ENCODE assay signal across 8 cellular contexts in the genomic region with DNA sequence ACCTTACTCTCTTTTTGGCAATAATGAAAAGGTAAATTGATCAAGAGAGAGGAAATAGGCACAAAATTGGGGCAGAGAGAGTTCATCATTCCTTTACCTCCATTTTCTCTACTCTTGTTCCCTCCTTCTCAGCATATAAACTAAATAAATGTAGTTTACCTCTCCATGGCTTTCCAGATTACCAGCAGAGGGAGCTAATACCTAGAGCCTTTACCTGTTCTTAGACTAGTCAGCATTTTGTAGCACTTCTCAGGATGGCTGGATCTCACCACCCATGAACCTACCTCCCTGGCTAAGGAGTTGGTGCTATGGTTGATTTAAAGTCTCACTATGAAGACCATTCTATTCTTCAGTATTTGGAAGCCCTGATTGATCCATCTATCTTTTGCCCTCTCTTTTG. TPM values are rescaled to one million over a fixed set of nuclear protein-coding genes. Genes with fewer than 3 reads are reported as not detected.
DNase-seq lines count a peak whose midpoint lies in the region; ATAC-seq and TF ChIP-seq lines count a peak whose summit lies in the region.

No MANE protein-coding gene starts in this region.

- no peak for DNase-seq in stimulated activated naive CD8-positive, alpha-beta T cell treated with anti-CD3 and anti-CD28 coated beads, Interleukin-15, amount 100 ng/mL, for 72 hours
- no peak for DNase-seq in stimulated activated naive CD8-positive, alpha-beta T cell treated with anti-CD3 and anti-CD28 coated beads, Interleukin-15, Interleukin-2, amounts not matched to agents 100 U/mL and 50 U/mL, for 24 hours
- DNase-seq in LNCaP clone FGC (ENCODE audit: low read depth) (no peak), SK-N-SH (peak; percentile 36), fibroblast of villous mesenchyme (ENCODE audit: low read depth) (no peak), tibial artery (no peak), aorta (no peak), Ammon's horn (ENCODE audit: low spot score) (no peak)

- no peak overlapping the region for H3K27ac ChIP-seq in SK-N-SH (ENCODE audit: low read depth in 2 of 2, low read length in 1 of 2)
- H3K27ac ChIP-seq in tibial artery: no peak overlapping the region
- H3K27ac ChIP-seq in aorta (ENCODE audit: low read depth in 1 of 2, low read length in 2 of 2): no peak overlapping the region

- H3K36me3 ChIP-seq in SK-N-SH (replicated peaks in 1 of 2; ENCODE audit: control insufficient read depth in 1 of 2, insufficient read depth in 2 of 2, low read length in 1 of 2) (peaks cover 62 to 72% of the 10 kb centered on the region in 2 experiments), tibial artery (peaks cover 0 to 64% (median 19%) of the 10 kb centered on the region in 3 donors), aorta (ENCODE audit: control insufficient read depth in 1 of 2, insufficient read depth in 2 of 2, low read length in 1 of 2) (peaks cover 0 to 4% of the 10 kb centered on the region in 2 donors)

- no peaks in the 10 kb centered on the region for H4K20me1 ChIP-seq in SK-N-SH (ENCODE audit: insufficient read depth)

- H3K9ac ChIP-seq in SK-N-SH: no peak overlapping the region

- intact Hi-C loops in tibial artery (cut with DNase I; ENCODE audit: low total_unique reads) (loop anchor here (2.0 to 5.0 kb wide), 2 partner anchors 52 to 281 kb away; no protein-coding TSS in a partner anchor), aorta (cut with DNase I) (no loop called here)

- H3K4me3 ChIP-seq in LNCaP clone FGC (ENCODE audit: low read depth, low read length) (no peak overlapping the region), SK-N-SH (ENCODE audit: low read depth in 2 of 2, low read length in 1 of 2) (no peak overlapping the region), fibroblast of villous mesenchyme (ENCODE audit: low read depth, low read length) (no peak overlapping the region), tibial artery (no peak overlapping the region), aorta (ENCODE audit: low read length in 2 of 2) (no peak overlapping the region)

- TF ChIP-seq CTCF in LNCaP clone FGC (IDR thresholded peaks at IDR 0.05; ENCODE audit: control insufficient read depth, extremely low read depth, insufficient read depth): peak; percentile 45
- TF ChIP-seq CTCF in SK-N-SH (IDR thresholded peaks at IDR 0.05): peak; percentile 71
- TF ChIP-seq CTCF in fibroblast of villous mesenchyme (IDR thresholded peaks at IDR 0.05; ENCODE audit: insufficient read depth, low read depth, low read length): peak; percentile 51
- peak; percentile 51 to 57 for TF ChIP-seq CTCF in tibial artery (IDR thresholded peaks at IDR 0.05)

- peaks cover 24% of the 10 kb centered on the region for H3K4me1 Mint-ChIP-seq in stimulated activated naive CD8-positive, alpha-beta T cell treated with anti-CD3 and anti-CD28 coated beads, Interleukin-15, amount 100 ng/mL, for 72 hours

- POLR2A ChIA-PET in SK-N-SH (lab: Yijun Ruan, JAX): no interaction called here

- H3K27ac Mint-ChIP-seq in stimulated activated naive CD8-positive, alpha-beta T cell treated with anti-CD3 and anti-CD28 coated beads, Interleukin-15, amount 100 ng/mL, for 72 hours: peak overlapping the region in 1 of 2 donors; percentile 82

- ATAC-seq in stimulated activated naive CD8-positive, alpha-beta T cell treated with anti-CD3 and anti-CD28 coated beads, Interleukin-15, amount 100 ng/mL, for 72 hours: peak; percentile 56
- no peak for ATAC-seq in stimulated activated naive CD8-positive, alpha-beta T cell treated with anti-CD3 and anti-CD28 coated beads, Interleukin-15, Interleukin-2, amounts not matched to agents 100 U/mL and 50 U/mL, for 24 hours
- no peak for ATAC-seq in aorta (ENCODE audit: low FRiP score)

- no peaks in the 10 kb centered on the region for H3K9me3 Mint-ChIP-seq in stimulated activated naive CD8-positive, alpha-beta T cell treated with anti-CD3 and anti-CD28 coated beads, Interleukin-15, amount 100 ng/mL, for 72 hours

- H3K79me2 ChIP-seq in SK-N-SH (ENCODE audit: insufficient read depth): no peaks in the 10 kb centered on the region

- H3F3A ChIP-seq in SK-N-SH (replicated peaks; ENCODE audit: insufficient read depth): peaks cover 2% of the 10 kb centered on the region

- H3K4me1 ChIP-seq in SK-N-SH (ENCODE audit: control insufficient read depth in 1 of 2, insufficient read depth in 2 of 2, low read depth in 1 of 2, low read length in 1 of 2) (no peaks in the 10 kb centered on the region), tibial artery (no peaks in the 10 kb centered on the region), aorta (ENCODE audit: control insufficient read depth in 1 of 2, insufficient read depth in 2 of 2, low read length in 2 of 2) (no peaks in the 10 kb centered on the region)

- H3K4me3 Mint-ChIP-seq in stimulated activated naive CD8-positive, alpha-beta T cell treated with anti-CD3 and anti-CD28 coated beads, Interleukin-15, amount 100 ng/mL, for 72 hours: no peak overlapping the region

- no peak overlapping the region for H2AFZ ChIP-seq in SK-N-SH (ENCODE audit: low read depth)

- peak; percentile 60 for TF ChIP-seq RAD21 in SK-N-SH (IDR thresholded peaks at IDR 0.05; ENCODE audit: low read length)

- no peaks in the 10 kb centered on the region for H3K9me2 ChIP-seq in SK-N-SH

- no peak overlapping the region for H3K4me2 ChIP-seq in SK-N-SH

- no peak for TF ChIP-seq EP300 in SK-N-SH (IDR thresholded peaks at IDR 0.05; ENCODE audit: borderline replicate concordance in 1 of 2, low read depth in 1 of 2, low read length in 1 of 2)

- H3K9me3 ChIP-seq in SK-N-SH (no peaks in the 10 kb centered on the region), tibial artery (no peaks in the 10 kb centered on the region), aorta (ENCODE audit: control insufficient read depth, low read length) (no peaks in the 10 kb centered on the region)

- H3K27me3 ChIP-seq in SK-N-SH (ENCODE audit: insufficient read depth): no peaks in the 10 kb centered on the region
- H3K27me3 ChIP-seq in tibial artery: no peaks in the 10 kb centered on the region
- no peaks in the 10 kb centered on the region for H3K27me3 ChIP-seq in aorta (ENCODE audit: control insufficient read depth in 1 of 2, insufficient read depth in 2 of 2, low read length in 1 of 2)

- CTCF ChIA-PET in SK-N-SH (lab: Yijun Ruan, JAX): interaction anchor here (0.8 to 3.8 kb wide), 8 partner anchors 11 to 282 kb away, joined by 3 to 20 read pairs (median 8); a partner anchor contains a TSS

- H3K27me3 Mint-ChIP-seq in stimulated activated naive CD8-positive, alpha-beta T cell treated with anti-CD3 and anti-CD28 coated beads, Interleukin-15, amount 100 ng/mL, for 72 hours: no peaks in the 10 kb centered on the region

TF ChIP-seq in SK-N-SH, 30 proteins besides CTCF, POLR2A, EP300 and RAD21:
- TF ChIP-seq, protein P1, sequence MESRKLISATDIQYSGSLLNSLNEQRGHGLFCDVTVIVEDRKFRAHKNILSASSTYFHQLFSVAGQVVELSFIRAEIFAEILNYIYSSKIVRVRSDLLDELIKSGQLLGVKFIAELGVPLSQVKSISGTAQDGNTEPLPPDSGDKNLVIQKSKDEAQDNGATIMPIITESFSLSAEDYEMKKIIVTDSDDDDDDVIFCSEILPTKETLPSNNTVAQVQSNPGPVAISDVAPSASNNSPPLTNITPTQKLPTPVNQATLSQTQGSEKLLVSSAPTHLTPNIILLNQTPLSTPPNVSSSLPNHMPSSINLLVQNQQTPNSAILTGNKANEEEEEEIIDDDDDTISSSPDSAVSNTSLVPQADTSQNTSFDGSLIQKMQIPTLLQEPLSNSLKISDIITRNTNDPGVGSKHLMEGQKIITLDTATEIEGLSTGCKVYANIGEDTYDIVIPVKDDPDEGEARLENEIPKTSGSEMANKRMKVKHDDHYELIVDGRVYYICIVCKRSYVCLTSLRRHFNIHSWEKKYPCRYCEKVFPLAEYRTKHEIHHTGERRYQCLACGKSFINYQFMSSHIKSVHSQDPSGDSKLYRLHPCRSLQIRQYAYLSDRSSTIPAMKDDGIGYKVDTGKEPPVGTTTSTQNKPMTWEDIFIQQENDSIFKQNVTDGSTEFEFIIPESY (IDR thresholded peaks at IDR 0.05; ENCODE audit: borderline replicate concordance, low read depth): no peak
- TF ChIP-seq SMC3 (IDR thresholded peaks at IDR 0.05; ENCODE audit: low read depth, low read length): peak; percentile 56

RNA-seq across cellular contexts. Expression of a gene that starts 15.7 kb away (rescaled TPM):
- polyA plus RNA-seq in SK-N-SH (2012; rRNA removed) (13.4 and 16.5 TPM in 2 replicates), aorta (10 to 100 TPM in 1 of 2 donors, 1 to 10 TPM in 1; 8.4 to 61.6 TPM)
- polyA plus RNA-seq in SK-N-SH (2012; cell fraction: cytosol; rRNA removed): 8.3 and 9.3 TPM in 2 replicates
- 71.4 and 113 TPM in 2 replicates for polyA plus RNA-seq in SK-N-SH (2012; cell fraction: nucleus; rRNA removed)
- total RNA-seq in fibroblast of villous mesenchyme (12.5 and 15.1 TPM in 2 replicates), aorta (10 to 100 TPM; 23.8 to 34.6 TPM)

RNA-seq across cellular contexts. Expression of a gene that starts 15.8 kb away (rescaled TPM):
- 10.4 and 12.5 TPM in 2 replicates for polyA plus RNA-seq in SK-N-SH (2012; rRNA removed)
- polyA plus RNA-seq in SK-N-SH (2012; cell fraction: cytosol; rRNA removed): 11.0 and 12.0 TPM in 2 replicates
- polyA plus RNA-seq in SK-N-SH (2012; cell fraction: nucleus; rRNA removed): 14.3 and 22.0 TPM in 2 replicates
- total RNA-seq in fibroblast of villous mesenchyme: 13.2 and 28.1 TPM in 2 replicates
- total RNA-seq in aorta: 10 to 100 TPM; 17.4 to 18.5 TPM
- polyA plus RNA-seq in aorta: 10 to 100 TPM in 1 of 2 donors, 1 to 10 TPM in 1; 6.5 to 13.3 TPM
